Comparison of ENCODE assay signal across 19 cellular contexts in genomic region chr12:121420109-121420508, GRCh38. TPM values are rescaled to one million over a fixed set of nuclear protein-coding genes. Genes with fewer than 3 reads are reported as not detected.
DNase-seq lines count a peak whose midpoint lies in the region; ATAC-seq and TF ChIP-seq lines count a peak whose summit lies in the region.
"Had no signal": no experiment of that assay in that cellular context is flagged by ENCODE, and none has a peak within 500 bp of the region (broad histone marks: within the 10 kb centered on the region; RNA-seq: fewer than 3 reads in every experiment).

No MANE protein-coding gene starts in this region.

- no peak for DNase-seq in activated naive CD8-positive, alpha-beta T cell treated with anti-CD3 and anti-CD28 coated beads, Interleukin-2, amount 50 U/mL, for 24 hours
- DNase-seq in CD8-positive, alpha-beta memory T cell, result no peak
- DNase-seq in psoas muscle (no peak), Caco-2 (no peak), left ventricle myocardium superior (no peak)
- DNase-seq: ACHN, BE2C, DND-41, KBM-7, MV-4-11, NCI-H1417, NCI-H187 treated with DMSO at 0.1 percent for 48 hours, NCI-H446 treated with DMSO at 0.1 percent for 48 hours, NCI-H748 treated with DMSO at 0.1 percent for 48 hours, OCI-M1, SHP77 treated with DMSO at 0.1 percent for 48 hours had no signal

- H3K27me3 ChIP-seq in CD8-positive, alpha-beta memory T cell (ENCODE audit: insufficient read depth, low read length, poor library complexity, severe bottlenecking), result no peaks in the 10 kb centered on the region
- H3K27me3 ChIP-seq in psoas muscle (ENCODE audit: insufficient read depth in 3 of 3, low read length in 2 of 3) (no peaks in the 10 kb centered on the region), Caco-2 (replicated peaks; ENCODE audit: control insufficient read depth, insufficient read depth, low read length) (no peaks in the 10 kb centered on the region)
- H3K27me3 ChIP-seq: BE2C had no signal

- TF ChIP-seq CTCF in psoas muscle (IDR thresholded peaks at IDR 0.05) (no peak), Caco-2 (IDR thresholded peaks at IDR 0.05; ENCODE audit: insufficient read depth in 1 of 2, low read depth in 1 of 2, low read length in 1 of 2, severe bottlenecking in 1 of 2, unreplicated experiment in 1 of 2) (no peak)

- no peaks in the 10 kb centered on the region for H3K27me3 Mint-ChIP-seq in activated naive CD8-positive, alpha-beta T cell
- no peaks in the 10 kb centered on the region for H3K27me3 Mint-ChIP-seq in activated naive CD8-positive, alpha-beta T cell treated with anti-CD3 and anti-CD28 coated beads, Interleukin-2, amount 50 U/mL, for 24 hours
- H3K27me3 Mint-ChIP-seq in CD8-positive, alpha-beta memory T cell, result no peaks in the 10 kb centered on the region
- H3K27me3 Mint-ChIP-seq in activated T-helper 17 cell treated with anti-CD3 and anti-CD28 coated beads, Interleukin-2, amount 50 U/mL, for 72 hours, result no peaks in the 10 kb centered on the region
- no peaks in the 10 kb centered on the region for H3K27me3 Mint-ChIP-seq in Caco-2 (ENCODE audit: insufficient read depth, unreplicated experiment)

- no peaks in the 10 kb centered on the region for H3K9me3 ChIP-seq in CD8-positive, alpha-beta memory T cell (ENCODE audit: low read length)
- H3K9me3 ChIP-seq in psoas muscle (no peaks in the 10 kb centered on the region), Caco-2 (no peaks in the 10 kb centered on the region)
- H3K9me3 ChIP-seq: BE2C had no signal

- 88 to 92% (median 90%) methylated on average over 6 of the region's 6 CpGs for WGBS in psoas muscle, 3 donors

- peaks cover 11% of the 10 kb centered on the region for H3K36me3 Mint-ChIP-seq in activated naive CD8-positive, alpha-beta T cell
- peaks cover 59% of the 10 kb centered on the region for H3K36me3 Mint-ChIP-seq in activated naive CD8-positive, alpha-beta T cell treated with anti-CD3 and anti-CD28 coated beads, Interleukin-2, amount 50 U/mL, for 24 hours (ENCODE audit: low read depth)
- peaks cover 5 to 94% (median 20%) of the 10 kb centered on the region in 3 donors for H3K36me3 Mint-ChIP-seq in CD8-positive, alpha-beta memory T cell
- H3K36me3 Mint-ChIP-seq in activated T-helper 17 cell treated with anti-CD3 and anti-CD28 coated beads, Interleukin-2, amount 50 U/mL, for 72 hours (ENCODE audit: low read depth), result peaks cover 100% of the 10 kb centered on the region
- H3K36me3 Mint-ChIP-seq in Caco-2 (ENCODE audit: insufficient read depth, unreplicated experiment), result peaks cover 80% of the 10 kb centered on the region

- H3K4me3 ChIP-seq in CD8-positive, alpha-beta memory T cell (ENCODE audit: low read length), result no peak overlapping the region
- H3K4me3 ChIP-seq in psoas muscle, result no peak overlapping the region
- no peak overlapping the region for H3K4me3 ChIP-seq in Caco-2 (ENCODE audit: low read depth, low read length)

- CTCF ChIA-PET in CD8-positive, alpha-beta memory T cell (lab: Charles Lee), result no interaction called here
- CTCF ChIA-PET in Caco-2 (lab: Charles Lee), result no interaction called here

- no peaks in the 10 kb centered on the region for H3K9me3 Mint-ChIP-seq in activated naive CD8-positive, alpha-beta T cell (ENCODE audit: low read depth)
- H3K9me3 Mint-ChIP-seq in activated naive CD8-positive, alpha-beta T cell treated with anti-CD3 and anti-CD28 coated beads, Interleukin-2, amount 50 U/mL, for 24 hours, result no peaks in the 10 kb centered on the region
- H3K9me3 Mint-ChIP-seq in CD8-positive, alpha-beta memory T cell, result no peaks in the 10 kb centered on the region
- no peaks in the 10 kb centered on the region for H3K9me3 Mint-ChIP-seq in activated T-helper 17 cell treated with anti-CD3 and anti-CD28 coated beads, Interleukin-2, amount 50 U/mL, for 72 hours
- no peaks in the 10 kb centered on the region for H3K9me3 Mint-ChIP-seq in Caco-2 (ENCODE audit: unreplicated experiment)

- ATAC-seq in activated naive CD8-positive, alpha-beta T cell treated with anti-CD3 and anti-CD28 coated beads, Interleukin-2, amount 50 U/mL, for 24 hours, result no peak
- ATAC-seq in activated T-helper 17 cell treated with anti-CD3 and anti-CD28 coated beads, Interleukin-2, amount 50 U/mL, for 72 hours (replicated peaks), result no peak
- ATAC-seq in psoas muscle (no peak), left ventricle myocardium superior (no peak)
- ATAC-seq: HCT116 had no signal

- H3K4me3 Mint-ChIP-seq in activated naive CD8-positive, alpha-beta T cell, result no peak overlapping the region
- H3K4me3 Mint-ChIP-seq in activated naive CD8-positive, alpha-beta T cell treated with anti-CD3 and anti-CD28 coated beads, Interleukin-2, amount 50 U/mL, for 24 hours, result no peak overlapping the region
- no peak overlapping the region for H3K4me3 Mint-ChIP-seq in CD8-positive, alpha-beta memory T cell
- H3K4me3 Mint-ChIP-seq in activated T-helper 17 cell treated with anti-CD3 and anti-CD28 coated beads, Interleukin-2, amount 50 U/mL, for 72 hours, result no peak overlapping the region
- no peak overlapping the region for H3K4me3 Mint-ChIP-seq in Caco-2 (ENCODE audit: unreplicated experiment)

- peaks cover 13% of the 10 kb centered on the region for H3K4me1 Mint-ChIP-seq in activated naive CD8-positive, alpha-beta T cell (ENCODE audit: low read depth)
- H3K4me1 Mint-ChIP-seq in activated naive CD8-positive, alpha-beta T cell treated with anti-CD3 and anti-CD28 coated beads, Interleukin-2, amount 50 U/mL, for 24 hours, result peaks cover 3% of the 10 kb centered on the region
- peaks cover 16 to 38% (median 27%) of the 10 kb centered on the region in 3 donors for H3K4me1 Mint-ChIP-seq in CD8-positive, alpha-beta memory T cell
- H3K4me1 Mint-ChIP-seq in activated T-helper 17 cell treated with anti-CD3 and anti-CD28 coated beads, Interleukin-2, amount 50 U/mL, for 72 hours, result peaks cover 4% of the 10 kb centered on the region
- no peaks in the 10 kb centered on the region for H3K4me1 Mint-ChIP-seq in Caco-2 (ENCODE audit: low read depth, unreplicated experiment)

- no peaks in the 10 kb centered on the region for H3K4me1 ChIP-seq in CD8-positive, alpha-beta memory T cell (ENCODE audit: insufficient read depth, low read length)
- H3K4me1 ChIP-seq in psoas muscle (peaks cover 67% of the 10 kb centered on the region), Caco-2 (no peaks in the 10 kb centered on the region)
- H3K4me1 ChIP-seq: BE2C had no signal

- H3K27ac ChIP-seq in CD8-positive, alpha-beta memory T cell (ENCODE audit: low read depth, low read length), result no peak overlapping the region
- peak overlapping the region; percentile 88 for H3K27ac ChIP-seq in psoas muscle

- H3K27ac Mint-ChIP-seq in activated naive CD8-positive, alpha-beta T cell, result peak overlapping the region; percentile 1
- no peak overlapping the region for H3K27ac Mint-ChIP-seq in activated naive CD8-positive, alpha-beta T cell treated with anti-CD3 and anti-CD28 coated beads, Interleukin-2, amount 50 U/mL, for 24 hours
- peak overlapping the region in 6 of 8 donors; percentile 13 to 89 (median 24) for H3K27ac Mint-ChIP-seq in CD8-positive, alpha-beta memory T cell
- H3K27ac Mint-ChIP-seq in activated T-helper 17 cell treated with anti-CD3 and anti-CD28 coated beads, Interleukin-2, amount 50 U/mL, for 72 hours, result peak overlapping the region; percentile 17
- no peak overlapping the region for H3K27ac Mint-ChIP-seq in Caco-2 (ENCODE audit: unreplicated experiment)

- BruUV-seq in Caco-2 (replicated peaks; lab: Mats Ljungman, UMichigan), result no TSS peak

- POLR2A ChIA-PET in CD8-positive, alpha-beta memory T cell (lab: Charles Lee), result no interaction called here
- POLR2A ChIA-PET in Caco-2 (lab: Charles Lee), result no interaction called here

- peaks cover 70% of the 10 kb centered on the region for H3K36me3 ChIP-seq in CD8-positive, alpha-beta memory T cell (ENCODE audit: insufficient read depth, low read length)
- peaks cover 19 to 87% of the 10 kb centered on the region in 2 donors for H3K36me3 ChIP-seq in psoas muscle (ENCODE audit: insufficient read depth in 1 of 2, low read depth in 1 of 2)
- peaks cover 5% of the 10 kb centered on the region; the same call in 1 of the 2 replicates for H3K36me3 ChIP-seq in Caco-2 (ENCODE audit: control insufficient read depth, insufficient read depth, low read length)

- intact Hi-C loops in psoas muscle (cut with DNase I), result no loop called here
- intact Hi-C loops in Caco-2 (cut with micrococcal nuclease; ENCODE audit: unreplicated experiment), result no loop called here
- intact Hi-C loops in left ventricle myocardium superior (cut with micrococcal nuclease), result no loop called here

RNA-seq across cellular contexts. Expression of gene RNF34, which starts 20.2 kb away (rescaled TPM):
- total RNA-seq in CD8-positive, alpha-beta memory T cell, result 10 to 100 TPM; 85.5 to 90.8 TPM
- 72.1 TPM for polyA plus RNA-seq in CD8-positive, alpha-beta memory T cell
- total RNA-seq in activated T-helper 17 cell treated with anti-CD3 and anti-CD28 coated beads, Interleukin-2, amount 50 U/mL, for 72 hours, result 10 to 100 TPM; 62.8 to 98.5 TPM
- total RNA-seq in psoas muscle, result 10 to 100 TPM; 21.3 to 53.3 (median 47.4) TPM
- polyA plus RNA-seq in psoas muscle, result 10 to 100 TPM; 12.8 to 43.3 (median 25.3) TPM
- total RNA-seq in Caco-2 (2022), result 50.5 and 54.1 TPM in 2 replicates
- total RNA-seq in left ventricle myocardium superior, result 19.9 TPM

Comparison
In these comparisons a context has a peak if more than half of its experiments do, and no peak if none do; other contexts are left out.
1. H3K27ac Mint-ChIP-seq: peak in activated naive CD8-positive, alpha-beta T cell (single experiment), CD8-positive, alpha-beta memory T cell (6 of 8) and activated T-helper 17 cell treated with anti-CD3 and anti-CD28 coated beads, Interleukin-2, amount 50 U/mL, for 72 hours (single experiment); none in activated naive CD8-positive, alpha-beta T cell treated with anti-CD3 and anti-CD28 coated beads, Interleukin-2, amount 50 U/mL, for 24 hours (single experiment) and Caco-2 (single experiment).